ENCODE assay signal across 27 cellular contexts in the genomic region with DNA sequence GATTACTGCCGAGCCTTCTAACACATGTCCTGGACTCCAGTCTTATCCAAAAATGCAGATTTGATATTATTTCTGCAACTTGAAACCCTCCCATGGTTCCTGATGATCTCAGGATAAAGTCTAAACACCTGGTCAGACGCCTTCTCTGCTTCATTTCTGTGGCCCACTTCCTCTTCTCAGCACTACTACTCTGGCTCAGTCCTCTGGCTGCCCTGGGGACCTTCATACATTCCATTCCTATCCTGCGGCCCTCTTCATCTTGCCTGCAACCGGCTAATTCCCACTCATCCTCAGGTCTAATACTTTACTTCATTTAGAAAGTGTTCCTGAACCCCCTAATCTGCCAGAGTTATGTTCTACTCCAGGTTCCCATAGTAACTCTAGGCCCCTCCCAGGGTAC. TPM values are rescaled to one million over a fixed set of nuclear protein-coding genes. Genes with fewer than 3 reads are reported as not detected.
A peak's percentile ranks its signal among the peaks of the same experiment; 100 is the strongest.
DNase-seq lines count a peak whose midpoint lies in the region; ATAC-seq, FAIRE-seq and TF ChIP-seq lines count a peak whose summit lies in the region.
"Had no signal": no experiment of that assay in that cellular context is flagged by ENCODE, and none has a peak within 500 bp of the region (broad histone marks: within the 10 kb centered on the region; RNA-seq: fewer than 3 reads in every experiment).

No MANE protein-coding gene starts in this region.

- DNase-seq in GM12891 (ENCODE audit: insufficient read length, low spot score) = no peak
- DNase-seq in T-helper 17 cell = no peak
- no peak for DNase-seq in mesothelial cell of epicardium (ENCODE audit: low spot score in 2 of 2, unreplicated experiment in 2 of 2)
- DNase-seq in AG08395 (ENCODE audit: low spot score) = no peak
- DNase-seq in BE2C = no peak
- DNase-seq: Calu3; CD8-positive, alpha-beta T cell; DMS153; GM23248; H9; HFFc6; IMR-90; Karpas-422; NCI-H1417; NCI-H1694 treated with DMSO at 0.1 percent for 48 hours; NCI-H2081 treated with DMSO at 0.1 percent for 48 hours; NCI-H2171 treated with DMSO at 0.1 percent for 48 hours; NCI-H524 treated with DMSO at 0.1 percent for 48 hours; NCI-H82; OCI-M1 had no signal

- H3K9me3 Mint-ChIP-seq in mesothelial cell of epicardium = peaks cover 4% of the 10 kb centered on the region
- H3K9me3 Mint-ChIP-seq: CD8-positive, alpha-beta T cell; H9; HFFc6 had no signal

- H3K36me3 Mint-ChIP-seq in T-helper 17 cell (ENCODE audit: low read depth) (peaks cover 12% of the 10 kb centered on the region), mesothelial cell of epicardium (peaks cover 17% of the 10 kb centered on the region)
- H3K36me3 Mint-ChIP-seq: CD8-positive, alpha-beta T cell had no signal

- H3K27me3 Mint-ChIP-seq in T-helper 17 cell = no peaks in the 10 kb centered on the region
- H3K27me3 Mint-ChIP-seq in mesothelial cell of epicardium (ENCODE audit: low read depth) = no peaks in the 10 kb centered on the region

- no peak overlapping the region for H3K27ac ChIP-seq in gastroesophageal sphincter
- H3K27ac ChIP-seq: BLaER1 treated with 17β-estradiol and CSF1 and Interleukin-3, amounts not matched to agents 10 nM and 100 nM; GM23248; SJSA1 had no signal

- H3K36me3 ChIP-seq in BE2C (peaks cover 52% of the 10 kb centered on the region), gastroesophageal sphincter (peaks cover 0 to 9% of the 10 kb centered on the region in 2 donors)
- H3K36me3 ChIP-seq: BLaER1 treated with 17β-estradiol and CSF1 and Interleukin-3, amounts not matched to agents 10 nM and 100 nM; SJSA1 had no signal

- H3K27me3 ChIP-seq in BE2C (no peaks in the 10 kb centered on the region), gastroesophageal sphincter (no peaks in the 10 kb centered on the region)
- H3K27me3 ChIP-seq: BLaER1 treated with 17β-estradiol and CSF1 and Interleukin-3, amounts not matched to agents 10 nM and 100 nM; SJSA1 had no signal

- ATAC-seq in GM19351 (IDR thresholded peaks at IDR 0.05; ENCODE audit: unreplicated experiment) (peak; percentile 40), T-helper 17 cell (no peak), gastroesophageal sphincter (no peak)
- ATAC-seq: CD8-positive, alpha-beta T cell; Right ventricle myocardium inferior had no signal

- TF ChIP-seq CTCF in mesothelial cell of epicardium (IDR thresholded peaks at IDR 0.05; ENCODE audit: unreplicated experiment) (no peak), BE2C (IDR thresholded peaks at IDR 0.05; ENCODE audit: low read depth, low read length) (no peak), gastroesophageal sphincter (IDR thresholded peaks at IDR 0.05) (no peak)

- H3K4me3 Mint-ChIP-seq in T-helper 17 cell = peak overlapping the region; percentile 52
- H3K4me3 Mint-ChIP-seq in mesothelial cell of epicardium = no peak overlapping the region
- H3K4me3 Mint-ChIP-seq: CD8-positive, alpha-beta T cell; H9; HFFc6 had no signal

- WGBS in gastroesophageal sphincter (ENCODE audit: low coverage in 1 of 2), 2 donors = 89 to 92% methylated on average over 3 to 4 of the region's 4 CpGs

- peaks cover 34% of the 10 kb centered on the region for H3K4me1 ChIP-seq in BE2C
- peaks cover 0 to 68% (median 0%) of the 10 kb centered on the region in 3 donors for H3K4me1 ChIP-seq in gastroesophageal sphincter
- H3K4me1 ChIP-seq: SJSA1 had no signal

- FAIRE-seq in GM12891 (lab: Jason Lieb, UNC) = no peak
- FAIRE-seq: G401.6, HTR-8/SVneo had no signal

- H3K4me1 Mint-ChIP-seq in T-helper 17 cell = peaks cover 34% of the 10 kb centered on the region
- peaks cover 33% of the 10 kb centered on the region for H3K4me1 Mint-ChIP-seq in mesothelial cell of epicardium

- H3K9me3 ChIP-seq in T-helper 17 cell (ENCODE audit: control insufficient read depth, low read length, poor library complexity, severe bottlenecking) = no peaks in the 10 kb centered on the region
- no peaks in the 10 kb centered on the region for H3K9me3 ChIP-seq in BE2C
- H3K9me3 ChIP-seq in gastroesophageal sphincter = no peaks in the 10 kb centered on the region
- H3K9me3 ChIP-seq: BLaER1 treated with 17β-estradiol and CSF1 and Interleukin-3, amounts not matched to agents 10 nM and 100 nM; SJSA1 had no signal

- H3K4me3 ChIP-seq in BE2C (ENCODE audit: low read depth, low read length) (no peak overlapping the region), gastroesophageal sphincter (no peak overlapping the region)
- H3K4me3 ChIP-seq: BLaER1 treated with 17β-estradiol and CSF1 and Interleukin-3, amounts not matched to agents 10 nM and 100 nM; GM23248; SJSA1 had no signal

- no peak for TF ChIP-seq EP300 in gastroesophageal sphincter (IDR thresholded peaks at IDR 0.05)

- H3K27ac Mint-ChIP-seq in T-helper 17 cell (peak overlapping the region; percentile 35), mesothelial cell of epicardium (peak overlapping the region; percentile 24)
- H3K27ac Mint-ChIP-seq: CD8-positive, alpha-beta T cell; H9; HFFc6 had no signal

- TF ChIP-seq POLR2A in GM12891 (IDR thresholded peaks at IDR 0.05; ENCODE audit: low read depth, low read length) (no peak), gastroesophageal sphincter (IDR thresholded peaks at IDR 0.05) (no peak)

TF ChIP-seq in GM12891, 5 proteins besides CTCF, POLR2A, EP300 and RAD21:
- TF ChIP-seq POU2F2 (IDR thresholded peaks at IDR 0.05; ENCODE audit: low read depth, low read length) (no peak), SPI1 (IDR thresholded peaks at IDR 0.05; ENCODE audit: low read depth, low read length) (peak; percentile 85)

RNA-seq across cellular contexts. Expression of gene MAN1A1, which starts 19.0 kb away (rescaled TPM):
- polyA plus RNA-seq in GM12891 (2012; ENCODE audit: low read depth, missing spikeins) = 9.5 TPM
- total RNA-seq in T-helper 17 cell = 10 to 100 TPM; 14.2 to 19.6 TPM
- total RNA-seq in mesothelial cell of epicardium = 46.5 to 51.2 TPM (median 51.1 TPM) in 3 replicates
- polyA plus RNA-seq in BE2C (2012; ENCODE audit: insufficient read depth, insufficient read length, low read depth) = 45.3 TPM
- total RNA-seq in gastroesophageal sphincter = 100 to 1,000 TPM in 2 of 4 donors, 10 to 100 TPM in 2; 73.3 to 177 (median 110) TPM
